ENCODE assay signal across 25 cellular contexts in genomic region chr6:111598211-111598610, GRCh38. TPM values are rescaled to one million over a fixed set of nuclear protein-coding genes. Genes with fewer than 3 reads are reported as not detected.
DNase-seq lines count a peak whose midpoint lies in the region; ATAC-seq and TF ChIP-seq lines count a peak whose summit lies in the region.
"Had no signal": no experiment of that assay in that cellular context is flagged by ENCODE, and none has a peak within 500 bp of the region (broad histone marks: within the 10 kb centered on the region; RNA-seq: fewer than 3 reads in every experiment).

No MANE protein-coding gene starts in this region.

- WGBS in gastroesophageal sphincter (ENCODE audit: low coverage in 1 of 2), 2 donors = 19 to 48% methylated on average over 4 of the region's 4 CpGs

- peak overlapping the region in 2 of 3 experiments; percentile 89 to 94 for H3K27ac Mint-ChIP-seq in nephron
- H3K27ac Mint-ChIP-seq: activated CD4-positive, alpha-beta memory T cell treated with anti-CD3 and anti-CD28 coated beads, Interleukin-2, amount 10 ng/mL, durations not matched to agents 7 days and 5 days; activated naive CD4-positive, alpha-beta T cell treated with anti-CD3 and anti-CD28 coated beads for 36 hours; type B pancreatic cell; WTC11 had no signal

- TF ChIP-seq CTCF in right atrium auricular region (IDR thresholded peaks at IDR 0.05) = no peak
- TF ChIP-seq CTCF in gastroesophageal sphincter (IDR thresholded peaks at IDR 0.05) = no peak
- no peak for TF ChIP-seq CTCF in nephron (IDR thresholded peaks at IDR 0.05; ENCODE audit: unreplicated experiment in 3 of 3)

- intact Hi-C loops in Right ventricle myocardium inferior (cut with DNase I) = no loop called here

- ATAC-seq in Right ventricle myocardium inferior (no peak), gastroesophageal sphincter (no peak), GM21786 (IDR thresholded peaks at IDR 0.05; ENCODE audit: unreplicated experiment) (no peak)
- ATAC-seq: WTC11 had no signal

- no peaks in the 10 kb centered on the region for H3K36me3 Mint-ChIP-seq in nephron (ENCODE audit: low read depth)

- peaks cover 66% of the 10 kb centered on the region for H3K4me1 Mint-ChIP-seq in nephron

- DNase-seq in right atrium auricular region (ENCODE audit: low spot score) (no peak), Right ventricle myocardium inferior (ENCODE audit: missing footprints) (no peak), GDM1 (lab: John Stamatoyannopoulos, UW) (no peak), pons (ENCODE audit: low spot score) (no peak)
- DNase-seq in activated CD4-positive, CD25-positive, alpha-beta regulatory T cell (lab: John Stamatoyannopoulos, UW) = no peak
- DNase-seq: activated CD4-positive, alpha-beta memory T cell treated with anti-CD3 and anti-CD28 coated beads, Interleukin-2, amount 10 ng/mL, durations not matched to agents 7 days and 5 days; activated naive CD4-positive, alpha-beta T cell treated with anti-CD3 and anti-CD28 coated beads for 36 hours; activated T-cell treated with anti-CD3 and anti-CD28 coated beads, Interleukin-2, amount 50 U/mL, for 1 hour; DMS 273 treated with DMSO at 0.1 percent for 48 hours; MG63; NCI-H1436 treated with DMSO at 0.1 percent for 48 hours; NCI-H774; nucleus accumbens; OCI-M1; SJCRH30; stimulated activated CD4-positive, alpha-beta T cell treated with anti-CD3 and anti-CD28 coated beads, Interleukin-1b, Interleukin-23, amount 100 ng/mL, for 48 hours; stimulated activated naive CD4-positive, alpha-beta T cell had no signal

- H3K9me3 ChIP-seq in right atrium auricular region = no peaks in the 10 kb centered on the region
- H3K9me3 ChIP-seq in gastroesophageal sphincter = no peaks in the 10 kb centered on the region
- H3K9me3 ChIP-seq: HAP-1, MG63, SJCRH30 had no signal

- H3K27me3 Mint-ChIP-seq in nephron (ENCODE audit: low read depth) = no peaks in the 10 kb centered on the region
- H3K27me3 Mint-ChIP-seq: activated CD4-positive, alpha-beta memory T cell treated with anti-CD3 and anti-CD28 coated beads, Interleukin-2, amount 10 ng/mL, durations not matched to agents 7 days and 5 days; type B pancreatic cell had no signal

- H3K4me1 ChIP-seq in right atrium auricular region (peaks cover 0 to 63% of the 10 kb centered on the region in 2 donors), gastroesophageal sphincter (peaks cover 25 to 71% (median 40%) of the 10 kb centered on the region in 3 donors)

- TF ChIP-seq EP300 in gastroesophageal sphincter (IDR thresholded peaks at IDR 0.05) = no peak

- peak overlapping the region; percentile 32 to 99 for H3K27ac ChIP-seq in right atrium auricular region
- H3K27ac ChIP-seq in gastroesophageal sphincter = peak overlapping the region in 3 of 4 donors; percentile 28 to 97 (median 53)
- H3K27ac ChIP-seq: C4-2B, SJCRH30 had no signal

- no peak for TF ChIP-seq POLR2A in gastroesophageal sphincter (IDR thresholded peaks at IDR 0.05)

- H3K9me3 Mint-ChIP-seq in nephron = no peaks in the 10 kb centered on the region
- H3K9me3 Mint-ChIP-seq: activated CD4-positive, alpha-beta memory T cell treated with anti-CD3 and anti-CD28 coated beads, Interleukin-2, amount 10 ng/mL, durations not matched to agents 7 days and 5 days; activated naive CD4-positive, alpha-beta T cell treated with anti-CD3 and anti-CD28 coated beads for 36 hours; type B pancreatic cell; WTC11 had no signal

- H3K27me3 ChIP-seq in right atrium auricular region (no peaks in the 10 kb centered on the region), gastroesophageal sphincter (no peaks in the 10 kb centered on the region)
- H3K27me3 ChIP-seq: MG63, SJCRH30 had no signal

- no peak overlapping the region for H3K4me3 Mint-ChIP-seq in nephron
- H3K4me3 Mint-ChIP-seq: activated CD4-positive, alpha-beta memory T cell treated with anti-CD3 and anti-CD28 coated beads, Interleukin-2, amount 10 ng/mL, durations not matched to agents 7 days and 5 days; activated naive CD4-positive, alpha-beta T cell treated with anti-CD3 and anti-CD28 coated beads for 36 hours; type B pancreatic cell; WTC11 had no signal

- H3K36me3 ChIP-seq in right atrium auricular region = no peaks in the 10 kb centered on the region
- no peaks in the 10 kb centered on the region for H3K36me3 ChIP-seq in gastroesophageal sphincter
- H3K36me3 ChIP-seq: HAP-1, SJCRH30 had no signal

- H3K4me3 ChIP-seq in right atrium auricular region (no peak overlapping the region), gastroesophageal sphincter (no peak overlapping the region)
- H3K4me3 ChIP-seq: GM12878, HAP-1, MG63, SJCRH30 had no signal

RNA-seq across cellular contexts. Expression of gene TRAF3IP2, which starts 7.5 kb away (rescaled TPM):
- 10 to 100 TPM; 12.1 to 25.2 TPM for total RNA-seq in right atrium auricular region
- total RNA-seq in Right ventricle myocardium inferior = 11.0 TPM
- 10 to 100 TPM; 18.4 to 33.4 (median 27.5) TPM for total RNA-seq in gastroesophageal sphincter
